Comparison of ENCODE assay signal across 8 cellular contexts in the genomic region with DNA sequence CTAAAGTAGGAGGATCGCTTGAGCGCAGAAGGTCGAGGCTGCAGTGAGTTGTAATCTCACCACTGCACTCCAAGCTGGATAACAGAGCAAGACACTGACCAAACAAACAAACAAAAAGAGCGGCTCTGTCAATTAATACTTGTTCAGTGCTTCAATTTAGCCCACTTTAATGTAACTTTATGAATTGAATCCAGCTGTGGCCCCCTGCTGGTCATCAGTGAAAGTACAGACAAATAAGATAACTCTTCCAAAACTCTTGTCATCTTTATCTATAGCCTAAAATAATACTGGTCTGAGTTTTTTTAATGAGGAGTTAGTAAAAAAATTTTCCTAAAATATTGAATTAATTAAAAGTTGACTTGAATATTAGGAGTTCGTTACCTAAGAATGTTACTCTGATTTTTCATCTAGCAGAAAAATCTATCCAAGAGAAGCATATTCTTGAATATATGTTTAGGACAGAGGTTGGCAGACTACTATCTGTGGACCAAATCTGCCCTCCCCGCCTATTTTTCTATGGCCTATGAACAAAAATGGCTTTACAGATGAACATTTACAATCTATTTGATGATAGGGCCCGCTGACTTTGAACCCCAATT. TPM values are rescaled to one million over a fixed set of nuclear protein-coding genes. Genes with fewer than 3 reads are reported as not detected.
DNase-seq lines count a peak whose midpoint lies in the region; ATAC-seq and TF ChIP-seq lines count a peak whose summit lies in the region.

No MANE protein-coding gene starts in this region.

- peak; percentile 65 for DNase-seq in NCI-H82 (lab: John Stamatoyannopoulos, UW)
- DNase-seq in NCI-H82 treated with DMSO at 0.1 percent for 48 hours (lab: John Stamatoyannopoulos, UW; ENCODE audit: unreplicated experiment) = no peak
- no peak for DNase-seq in LNCaP clone FGC (ENCODE audit: low read depth)
- peak; percentile 25 for DNase-seq in T-helper 9 cell
- peak; percentile 67 for DNase-seq in left kidney (ENCODE audit: low read depth, low spot score)
- DNase-seq in stimulated activated CD4-positive, alpha-beta T cell treated with anti-CD3 and anti-CD28 coated beads, TNF-alpha, amount 100 ng/mL, for 48 hours (ENCODE audit: low read depth in 3 of 3) = peak; percentile 4 to 38 (median 26)

- H3K9me3 Mint-ChIP-seq in brain = no peaks in the 10 kb centered on the region

- H3K36me3 Mint-ChIP-seq in brain = peaks cover 6% of the 10 kb centered on the region

- no peaks in the 10 kb centered on the region for H3K4me1 Mint-ChIP-seq in brain

- TF ChIP-seq CTCF in LNCaP clone FGC (IDR thresholded peaks at IDR 0.05; ENCODE audit: control insufficient read depth, extremely low read depth, insufficient read depth) = peak; percentile 60
- TF ChIP-seq CTCF in brain (conservative IDR thresholded peaks at IDR 0.05) = peak; percentile 83 to 91

- no peak for ATAC-seq in GM18861 (IDR thresholded peaks at IDR 0.05; ENCODE audit: unreplicated experiment)

- no peak overlapping the region for H3K4me3 Mint-ChIP-seq in brain

- no peak overlapping the region for H3K27ac Mint-ChIP-seq in brain

- peaks cover 3% of the 10 kb centered on the region for H3K27me3 Mint-ChIP-seq in brain

- no peak overlapping the region for H3K4me3 ChIP-seq in LNCaP clone FGC (ENCODE audit: low read depth, low read length)

RNA-seq across cellular contexts. Expression of a gene that starts 26.1 kb away (rescaled TPM):
- 329 TPM for polyA plus RNA-seq in brain (ENCODE audit: insufficient read depth, low read depth, low replicate concordance)

RNA-seq across cellular contexts. Expression of a gene that starts 26.2 kb away (rescaled TPM):
- 6.1 TPM for polyA plus RNA-seq in brain (ENCODE audit: insufficient read depth, low read depth, low replicate concordance)

Comparison
In these comparisons a context has a peak if more than half of its experiments do, and no peak if none do; other contexts are left out.
1. DNase-seq: peak in NCI-H82 (single experiment), T-helper 9 cell (single experiment), left kidney (single experiment) and stimulated activated CD4-positive, alpha-beta T cell treated with anti-CD3 and anti-CD28 coated beads, TNF-alpha, amount 100 ng/mL, for 48 hours (3 of 3); none in NCI-H82 treated with DMSO at 0.1 percent for 48 hours (single experiment) and LNCaP clone FGC (single experiment).